Comparison of ENCODE assay signal across 11 cellular contexts in genomic region chr6:75147512-75147911, GRCh38. TPM values are rescaled to one million over a fixed set of nuclear protein-coding genes. Genes with fewer than 3 reads are reported as not detected.
A peak's percentile ranks its signal among the peaks of the same experiment; 100 is the strongest.
DNase-seq lines count a peak whose midpoint lies in the region; ATAC-seq lines count a peak whose summit lies in the region.
"Had no signal": no experiment of that assay in that cellular context is flagged by ENCODE, and none has a peak within 500 bp of the region (broad histone marks: within the 10 kb centered on the region; RNA-seq: fewer than 3 reads in every experiment).

No MANE protein-coding gene starts in this region.

- intact Hi-C loops in Right ventricle myocardium superior (cut with DNase I): no loop called here

- ATAC-seq in GM18870 (IDR thresholded peaks at IDR 0.05; ENCODE audit: unreplicated experiment): peak; percentile 97
- ATAC-seq in GM21619 (IDR thresholded peaks at IDR 0.05; ENCODE audit: unreplicated experiment): peak; percentile 98
- peak; percentile 96 for ATAC-seq in HG03159 (IDR thresholded peaks at IDR 0.05; ENCODE audit: unreplicated experiment)
- ATAC-seq in Right ventricle myocardium superior (ENCODE audit: poor library complexity): no peak
- ATAC-seq: pancreas had no signal

- DNase-seq in iris pigment epithelial cell (ENCODE audit: low read depth): peak; percentile 74
- DNase-seq in Right ventricle myocardium superior: no peak
- DNase-seq in T-helper 9 cell: no peak
- no peak for DNase-seq in cerebellum (ENCODE audit: low spot score)
- DNase-seq: effector CD8-positive, alpha-beta T cell; NCI-H524; pancreas had no signal

RNA-seq across cellular contexts. Expression of gene COL12A1, which starts 58.3 kb away (rescaled TPM):
- total RNA-seq in Right ventricle myocardium superior: 10.7 TPM
- total RNA-seq in cerebellum: 42.9 TPM
- total RNA-seq: activated T-helper 2 cell treated with anti-CD3 and anti-CD28 coated beads, Interferon-gamma antibody, Interleukin-2, Interleukin-4, amounts not matched to agents 10 μg/mL and 5 μg/mL and 100 μg/mL, durations not matched to agents 14 hours and 24 hours and 36 hours had no signal
